ENCODE assay signal across 8 cellular contexts in genomic region chr17:42779942-42780815, GRCh38. TPM values are rescaled to one million over a fixed set of nuclear protein-coding genes. Genes with fewer than 3 reads are reported as not detected.
DNase-seq lines count a peak whose midpoint lies in the region; ATAC-seq and TF ChIP-seq lines count a peak whose summit lies in the region.

Gene WNK4 (plus strand): TSS chr17:42780610. CDS start chr17:42780699, 89 bp downstream.

- peak within 1 kb of the TSS; percentile 14 to 33 for H3K4me3 Mint-ChIP-seq in effector memory CD8-positive, alpha-beta T cell
- H3K4me3 Mint-ChIP-seq in mesothelial cell of epicardium = peak within 1 kb of the TSS; percentile 60
- peak within 1 kb of the TSS in 1 of 2 donors; percentile 78 for H3K4me3 Mint-ChIP-seq in CD14-positive monocyte

- H3K27me3 Mint-ChIP-seq in effector memory CD8-positive, alpha-beta T cell = peaks cover 39 to 58% of the 10 kb centered on the region in 2 donors
- peaks cover 41% of the 10 kb centered on the region for H3K27me3 Mint-ChIP-seq in mesothelial cell of epicardium (ENCODE audit: low read depth)
- peaks cover 57 to 61% (median 57%) of the 10 kb centered on the region in 3 donors for H3K27me3 Mint-ChIP-seq in CD14-positive monocyte (ENCODE audit: low read depth in 3 of 3)

- no peaks in the 10 kb centered on the region for H3K9me3 Mint-ChIP-seq in effector memory CD8-positive, alpha-beta T cell
- H3K9me3 Mint-ChIP-seq in mesothelial cell of epicardium = no peaks in the 10 kb centered on the region
- H3K9me3 Mint-ChIP-seq in CD14-positive monocyte = peaks cover 0 to 16% (median 3%) of the 10 kb centered on the region in 7 donors

- no peak within 1 kb of the TSS for H3K27ac Mint-ChIP-seq in effector memory CD8-positive, alpha-beta T cell
- H3K27ac Mint-ChIP-seq in mesothelial cell of epicardium (no peak within 1 kb of the TSS), CD14-positive monocyte (peak within 1 kb of the TSS in 1 of 7 donors; percentile 38)

- DNase-seq in AG09309 (ENCODE audit: low read depth) (no peak), NCI-H1105 treated with DMSO at 0.1 percent for 48 hours (lab: John Stamatoyannopoulos, UW) (peak; percentile 20), mesothelial cell of epicardium (ENCODE audit: low spot score in 2 of 2, unreplicated experiment in 2 of 2) (no peak), NCI-H2107 (lab: John Stamatoyannopoulos, UW) (no peak), CD14-positive monocyte (ENCODE audit: low spot score) (no peak)
- no peak for DNase-seq in effector memory CD8-positive, alpha-beta T cell
- DNase-seq in activated CD4-positive, CD25-positive, alpha-beta regulatory T cell treated with anti-CD3 and anti-CD28 coated beads, Interleukin-2, amount 50 U/mL, for 72 hours = no peak

- peaks cover 25% of the 10 kb centered on the region for H3K36me3 Mint-ChIP-seq in effector memory CD8-positive, alpha-beta T cell (ENCODE audit: insufficient read depth)
- H3K36me3 Mint-ChIP-seq in mesothelial cell of epicardium (peaks cover 10% of the 10 kb centered on the region), CD14-positive monocyte (peaks cover 48 to 52% of the 10 kb centered on the region in 2 donors)

- intact Hi-C loops in CD14-positive monocyte (cut with micrococcal nuclease) = no loop called here

- H3K4me1 Mint-ChIP-seq in effector memory CD8-positive, alpha-beta T cell (ENCODE audit: low read depth in 2 of 2) = peaks cover 13 to 23% of the 10 kb centered on the region in 2 donors
- H3K4me1 Mint-ChIP-seq in mesothelial cell of epicardium = peaks cover 6% of the 10 kb centered on the region
- peaks cover 30% of the 10 kb centered on the region for H3K4me1 Mint-ChIP-seq in CD14-positive monocyte

- no peak for TF ChIP-seq CTCF in AG09309 (IDR thresholded peaks at IDR 0.05; ENCODE audit: control insufficient read depth, insufficient read depth, low read depth, low read length, missing control alignments)
- TF ChIP-seq CTCF in mesothelial cell of epicardium (IDR thresholded peaks at IDR 0.05; ENCODE audit: unreplicated experiment) = no peak
- no peak for TF ChIP-seq CTCF in CD14-positive monocyte (IDR thresholded peaks at IDR 0.05)

- ATAC-seq in effector memory CD8-positive, alpha-beta T cell (replicated peaks) = no peak
- no peak for ATAC-seq in GM19035 (IDR thresholded peaks at IDR 0.05; ENCODE audit: unreplicated experiment)

- peak within 1 kb of the TSS; percentile 90 for H3K4me3 ChIP-seq in AG09309 (ENCODE audit: control insufficient read depth, low read depth, low read length)

RNA-seq across cellular contexts. Expression of gene WNK4, which starts in this region (rescaled TPM):
- 1.3 to 1.8 TPM (median 1.7 TPM) in 3 replicates for total RNA-seq in mesothelial cell of epicardium
- polyA plus RNA-seq in CD14-positive monocyte = not detected
